22 cellular contexts compared by ENCODE assay signal in the genomic region with DNA sequence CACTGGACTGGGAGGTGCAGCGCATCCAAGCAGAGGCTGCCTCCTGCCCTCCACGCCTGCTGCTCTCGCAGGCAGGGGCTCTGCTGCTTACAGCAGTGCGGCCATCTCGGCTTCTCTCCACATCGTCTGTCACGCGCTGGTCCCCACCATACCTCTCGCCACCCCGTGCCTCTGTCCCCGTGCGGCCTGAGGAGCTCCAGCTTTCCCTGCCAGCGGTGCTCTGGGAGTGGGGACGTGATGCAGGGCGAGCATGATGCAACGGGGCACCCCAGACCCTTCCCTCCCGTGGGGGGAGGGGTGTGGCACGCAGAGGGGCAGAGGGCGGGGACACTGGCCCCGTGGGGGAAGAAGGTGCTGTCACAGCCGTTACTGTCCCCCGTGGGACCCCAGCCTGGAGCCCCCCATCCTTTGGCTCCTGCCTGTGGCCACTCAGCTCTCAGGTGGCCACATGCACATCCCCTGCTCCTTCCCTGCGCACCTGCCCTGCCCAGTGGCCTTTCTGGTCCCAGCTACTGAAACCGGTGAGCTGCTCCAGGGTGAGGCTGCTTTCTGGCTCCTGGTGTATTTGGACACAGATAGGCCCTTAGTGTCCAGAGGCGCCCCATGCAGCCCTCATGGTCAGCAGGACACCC. TPM values are rescaled to one million over a fixed set of nuclear protein-coding genes. Genes with fewer than 3 reads are reported as not detected.
DNase-seq lines count a peak whose midpoint lies in the region; ATAC-seq and TF ChIP-seq lines count a peak whose summit lies in the region.
"Had no signal": no experiment of that assay in that cellular context is flagged by ENCODE, and none has a peak within 500 bp of the region (broad histone marks: within the 10 kb centered on the region; RNA-seq: fewer than 3 reads in every experiment).

No MANE protein-coding gene starts in this region.

- no peaks in the 10 kb centered on the region for H3K9me3 ChIP-seq in right lobe of liver
- no peaks in the 10 kb centered on the region for H3K9me3 ChIP-seq in spleen
- H3K9me3 ChIP-seq: MG63 had no signal

- H3K27me3 ChIP-seq in right lobe of liver (no peaks in the 10 kb centered on the region), spleen (replicated peaks in 1 of 7) (no peaks in the 10 kb centered on the region)
- H3K27me3 ChIP-seq: MG63 had no signal

- no peak overlapping the region for H3K4me3 ChIP-seq in right lobe of liver
- no peak overlapping the region for H3K4me3 ChIP-seq in spleen
- H3K4me3 ChIP-seq: GM12878, MG63 had no signal

- H3K27ac ChIP-seq in VCaP: peak overlapping the region; percentile 88
- no peak overlapping the region for H3K27ac ChIP-seq in right lobe of liver
- no peak overlapping the region for H3K27ac ChIP-seq in spleen
- H3K27ac ChIP-seq: 22Rv1, KMS-11 had no signal

- TF ChIP-seq CTCF in VCaP (conservative IDR thresholded peaks at IDR 0.05) (no peak), right lobe of liver (IDR thresholded peaks at IDR 0.05) (no peak), spleen (IDR thresholded peaks at IDR 0.05 in 8 of 11, conservative IDR thresholded peaks at IDR 0.05 in 3 of 11) (no peak), GM10266 (IDR thresholded peaks at IDR 0.05; ENCODE audit: control insufficient read depth, insufficient read depth, low read depth, missing control alignments) (no peak)

- intact Hi-C loops in Right ventricle myocardium inferior (cut with DNase I): loop anchor here (5.0 to 10.0 kb wide), 2 partner anchors 82 to 289 kb away; no protein-coding TSS in a partner anchor
- intact Hi-C loops in left cardiac atrium (cut with DNase I): no loop called here
- intact Hi-C loops in right lobe of liver (cut with DNase I): loop anchor here in 1 of 2 donors (10.0 kb wide), 1 partner anchor 561 kb away; no protein-coding TSS in a partner anchor
- intact Hi-C loops in spleen (cut with DNase I; ENCODE audit: low total_unique reads): no loop called here

- TF ChIP-seq POLR2A in right lobe of liver (IDR thresholded peaks at IDR 0.05) (no peak), spleen (IDR thresholded peaks at IDR 0.05) (no peak)

- WGBS in right lobe of liver (ENCODE audit: insufficient coverage, low coverage, low lambda C conversion rate, missing lambda C conversion rate): 100% methylated on average over 1 of the region's 25 CpGs
- WGBS in spleen, 5 donors: 81 to 93% (median 86%) methylated on average over 23 to 25 of the region's 25 CpGs

- H3K4me1 ChIP-seq in right lobe of liver: peaks cover 0 to 71% (median 15%) of the 10 kb centered on the region in 4 donors
- H3K4me1 ChIP-seq in spleen: peaks cover 8 to 66% (median 39%) of the 10 kb centered on the region in 6 donors

- peak; percentile 66 for DNase-seq in Right ventricle myocardium inferior (ENCODE audit: missing footprints)
- no peak for DNase-seq in left cardiac atrium
- DNase-seq in right lobe of liver: peak in 2 of 3 donors; percentile 19 to 43
- peak; percentile 74 for DNase-seq in spleen
- no peak for DNase-seq in T1000 (lab: John Stamatoyannopoulos, UW)
- DNase-seq in GM10266 (ENCODE audit: extremely low spot score): no peak
- no peak for DNase-seq in activated T-cell treated with anti-CD3 and anti-CD28 coated beads for 4 hours
- DNase-seq: C1 segment of cervical spinal cord; COR-L47; DMS53; MG63; NCI-H1105; NCI-H1694 treated with DMSO at 0.1 percent for 48 hours; NCI-H69; NK-92 treated with Interleukin-12 subunit alpha and Interleukin-12 subunit beta, amount 100 ng/mL, for 24 hours; OCI-M1; RPMI8226 had no signal

- H3K36me3 ChIP-seq in right lobe of liver: peaks cover 0 to 30% (median 9%) of the 10 kb centered on the region in 4 donors
- H3K36me3 ChIP-seq in spleen: peaks cover 3 to 65% (median 34%) of the 10 kb centered on the region in 6 donors

- no peak for ATAC-seq in Right ventricle myocardium inferior
- ATAC-seq in left cardiac atrium: no peak
- no peak for ATAC-seq in right lobe of liver
- ATAC-seq: GM12878, HCT116 had no signal

RNA-seq across cellular contexts. Expression of gene GET4, which starts 9.0 kb away (rescaled TPM):
- total RNA-seq in Right ventricle myocardium inferior: 19.1 TPM
- total RNA-seq in left cardiac atrium: 10 to 100 TPM; 17.8 to 28.3 TPM
- total RNA-seq in right lobe of liver: 10 to 100 TPM; 15.6 to 38.3 (median 28.3) TPM
- total RNA-seq in spleen: 10 to 100 TPM; 25.4 to 39.5 (median 34.4) TPM
- 10 to 100 TPM; 40.0 to 63.0 (median 53.9) TPM for polyA plus RNA-seq in spleen

RNA-seq across cellular contexts. Expression of gene SUN1, which starts 53.1 kb away (rescaled TPM):
- total RNA-seq in Right ventricle myocardium inferior (176 TPM), left cardiac atrium (100 to 1,000 TPM; 124 to 136 TPM), right lobe of liver (10 to 100 TPM; 33.4 to 54.0 (median 48.7) TPM), spleen (100 to 1,000 TPM; 103 to 181 (median 154) TPM)
- polyA plus RNA-seq in spleen: 10 to 100 TPM; 33.2 to 59.5 (median 54.9) TPM

Comparison
In these comparisons a context has a peak if more than half of its experiments do, and no peak if none do; other contexts are left out.
1. DNase-seq: peak in Right ventricle myocardium inferior (single experiment), right lobe of liver (2 of 3) and spleen (single experiment); none in left cardiac atrium (single experiment), T1000 (single experiment), GM10266 (single experiment) and activated T-cell treated with anti-CD3 and anti-CD28 coated beads for 4 hours (single experiment).